8 cellular contexts compared by ENCODE assay signal in the genomic region with DNA sequence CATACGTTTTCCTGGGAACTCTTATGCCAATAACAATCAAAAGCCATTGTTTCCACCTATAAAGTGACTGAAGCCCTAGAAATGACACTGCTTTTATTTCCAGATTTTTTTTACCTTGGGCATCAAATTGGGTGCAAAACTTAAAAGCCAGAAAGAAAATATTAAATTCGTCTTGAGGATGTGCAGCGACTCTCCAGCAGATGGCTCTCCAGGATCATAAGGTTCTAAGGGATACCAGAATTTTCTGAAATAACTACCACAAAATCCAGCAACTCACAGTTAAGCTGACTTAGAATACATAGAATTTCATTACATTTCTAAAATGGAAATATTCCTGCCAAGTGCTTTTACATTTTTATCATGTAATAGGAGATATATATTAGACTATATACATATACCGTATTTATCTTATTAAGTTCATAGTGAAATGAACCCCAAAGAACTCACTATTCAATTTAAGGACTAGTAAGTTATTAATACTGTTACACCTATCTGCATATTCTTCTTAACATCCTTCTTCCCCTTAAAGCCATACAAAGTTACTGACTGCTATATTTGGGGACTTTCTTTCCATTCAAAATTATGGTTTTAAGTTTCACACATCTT. TPM values are rescaled to one million over a fixed set of nuclear protein-coding genes. Genes with fewer than 3 reads are reported as not detected.
A peak's percentile ranks its signal among the peaks of the same experiment; 100 is the strongest.
DNase-seq lines count a peak whose midpoint lies in the region; ATAC-seq and TF ChIP-seq lines count a peak whose summit lies in the region.

No MANE protein-coding gene starts in this region.

- no peak overlapping the region for H3K27ac Mint-ChIP-seq in neural progenitor cell

- H3K4me2 ChIP-seq in neural progenitor cell = no peak overlapping the region

- no peak overlapping the region for H3K9ac ChIP-seq in neural progenitor cell

- no peak overlapping the region for H3K4me3 Mint-ChIP-seq in neural progenitor cell

- no peaks in the 10 kb centered on the region for H3K9me3 Mint-ChIP-seq in neural progenitor cell

- H3F3A ChIP-seq in neural progenitor cell (ENCODE audit: low read depth) = no peaks in the 10 kb centered on the region

- no peaks in the 10 kb centered on the region for H3K9me3 ChIP-seq in esophagus squamous epithelium
- no peaks in the 10 kb centered on the region for H3K9me3 ChIP-seq in neural progenitor cell (ENCODE audit: low read depth)

- H3K27me3 Mint-ChIP-seq in neural progenitor cell (ENCODE audit: insufficient read depth, low read depth) = no peaks in the 10 kb centered on the region

- H3K4me1 Mint-ChIP-seq in neural progenitor cell = no peaks in the 10 kb centered on the region

- H3K27me3 ChIP-seq in esophagus squamous epithelium (no peaks in the 10 kb centered on the region), neural progenitor cell (no peaks in the 10 kb centered on the region)

- H3K36me3 ChIP-seq in esophagus squamous epithelium (no peaks in the 10 kb centered on the region), neural progenitor cell (no peaks in the 10 kb centered on the region)

- H3K79me2 ChIP-seq in neural progenitor cell (ENCODE audit: low read depth) = no peaks in the 10 kb centered on the region

- WGBS in esophagus squamous epithelium, 2 donors = 18 to 22% methylated on average over 4 of the region's 4 CpGs

- no peak for TF ChIP-seq POLR2A in esophagus squamous epithelium (IDR thresholded peaks at IDR 0.05)

- H4K20me1 ChIP-seq in neural progenitor cell (ENCODE audit: low read depth) = no peaks in the 10 kb centered on the region

- peak; percentile 46 for DNase-seq in AG09319 (ENCODE audit: extremely low read depth, low read depth)
- DNase-seq in NCI-H2107 (lab: John Stamatoyannopoulos, UW) = peak; percentile 33
- no peak for DNase-seq in esophagus squamous epithelium (lab: John Stamatoyannopoulos, UW)
- DNase-seq in neural progenitor cell (ENCODE audit: low spot score) = peak; percentile 64

- H3K4me3 ChIP-seq in esophagus squamous epithelium (no peak overlapping the region), neural progenitor cell (no peak overlapping the region)

- H3K4me1 ChIP-seq in esophagus squamous epithelium = no peaks in the 10 kb centered on the region
- no peaks in the 10 kb centered on the region for H3K4me1 ChIP-seq in neural progenitor cell

- no peak overlapping the region for H3K27ac ChIP-seq in VCaP
- no peak overlapping the region for H3K27ac ChIP-seq in esophagus squamous epithelium
- no peak overlapping the region for H3K27ac ChIP-seq in neural progenitor cell

- ATAC-seq in GM19397 (IDR thresholded peaks at IDR 0.05; ENCODE audit: unreplicated experiment) (no peak), HG03565 (IDR thresholded peaks at IDR 0.05; ENCODE audit: unreplicated experiment) (no peak)

- no peak overlapping the region for H2AFZ ChIP-seq in neural progenitor cell (replicated peaks)

- H3K36me3 Mint-ChIP-seq in neural progenitor cell = no peaks in the 10 kb centered on the region

- intact Hi-C loops in esophagus squamous epithelium (cut with DNase I) = loop anchor here (5.0 kb wide), 1 partner anchor 59 kb away; no protein-coding TSS in a partner anchor

- TF ChIP-seq CTCF in AG09319 (IDR thresholded peaks at IDR 0.05; ENCODE audit: low read depth, low read length) (peak; percentile 83), GM12873 (IDR thresholded peaks at IDR 0.05; ENCODE audit: insufficient read depth, low read depth, low read length, missing control alignments) (peak; percentile 56), VCaP (conservative IDR thresholded peaks at IDR 0.05) (peak; percentile 92), esophagus squamous epithelium (IDR thresholded peaks at IDR 0.05) (peak; percentile 37 to 75 (median 66)), neural progenitor cell (IDR thresholded peaks at IDR 0.05) (peak; percentile 80)

RNA-seq across cellular contexts. Expression of a gene that starts 44.0 kb away (rescaled TPM):
- total RNA-seq in esophagus squamous epithelium (1 to 10 TPM in 3 of 4 donors, under 1 TPM in 1; 0.44 to 4.4 (median 2.4) TPM), neural progenitor cell (ENCODE audit: low replicate concordance) (23.0 and 29.0 TPM in 2 replicates)
